In the genomic region with DNA sequence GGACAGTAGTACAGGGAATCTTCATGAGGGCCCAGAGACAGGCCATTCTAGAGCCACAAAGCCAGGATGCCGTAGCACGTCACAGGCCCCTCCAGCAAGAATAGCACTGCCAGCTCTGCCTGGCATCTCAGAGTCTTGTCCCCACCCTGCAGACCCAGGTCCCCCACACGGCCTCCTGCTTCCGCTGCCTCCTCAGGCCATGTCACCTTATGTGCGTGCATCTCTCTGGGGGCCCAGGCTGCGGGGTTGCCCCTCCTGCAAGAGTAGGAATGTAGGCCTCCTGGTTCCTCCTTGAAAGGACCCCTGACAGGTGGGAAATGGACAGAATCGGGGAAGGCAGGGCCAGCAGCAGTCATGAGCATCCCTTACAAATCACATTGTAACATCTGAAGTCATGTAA, we compare ENCODE assay signal across 16 cellular contexts. TPM values are rescaled to one million over a fixed set of nuclear protein-coding genes. Genes with fewer than 3 reads are reported as not detected.
DNase-seq lines count a peak whose midpoint lies in the region; ATAC-seq, FAIRE-seq and TF ChIP-seq lines count a peak whose summit lies in the region.
"Had no signal": no experiment of that assay in that cellular context is flagged by ENCODE, and none has a peak within 500 bp of the region (broad histone marks: within the 10 kb centered on the region; RNA-seq: fewer than 3 reads in every experiment).

No MANE protein-coding gene starts in this region.

- H3K27ac ChIP-seq in ascending aorta, result peak overlapping the region; percentile 90 to 91
- H3K27ac ChIP-seq in heart right ventricle, result peak overlapping the region; percentile 70 to 87 (median 77)
- H3K27ac ChIP-seq in prostate gland, result peak overlapping the region; percentile 74 to 78
- H3K27ac ChIP-seq in upper lobe of left lung, result peak overlapping the region; percentile 54 to 86 (median 76)

- H3K36me3 ChIP-seq in ascending aorta, result peaks cover 25 to 57% of the 10 kb centered on the region in 2 donors
- H3K36me3 ChIP-seq in heart right ventricle, result peaks cover 0 to 99% (median 32%) of the 10 kb centered on the region in 9 donors
- peaks cover 0 to 16% of the 10 kb centered on the region in 2 donors for H3K36me3 ChIP-seq in prostate gland
- peaks cover 6 to 98% (median 61%) of the 10 kb centered on the region in 4 donors for H3K36me3 ChIP-seq in upper lobe of left lung

- TF ChIP-seq POLR2A in prostate gland (IDR thresholded peaks at IDR 0.05) (no peak), upper lobe of left lung (IDR thresholded peaks at IDR 0.05) (no peak), GM12892 (IDR thresholded peaks at IDR 0.05; ENCODE audit: low read depth, low read length) (no peak)

- no peak for DNase-seq in ascending aorta (ENCODE audit: low spot score in 2 of 2)
- no peak for DNase-seq in heart right ventricle
- DNase-seq in prostate gland (ENCODE audit: low spot score), result no peak
- no peak for DNase-seq in upper lobe of left lung
- no peak for DNase-seq in iPS-NIHi7 (ENCODE audit: extremely low spot score)
- no peak for DNase-seq in GM12892 (ENCODE audit: insufficient read length)
- DNase-seq in middle frontal gyrus (ENCODE audit: extremely low spot score, low spot score), result no peak
- DNase-seq: effector CD4-positive, alpha-beta T cell; MM.1S; naive B cell; NCI-H2107; NCI-H748 treated with DMSO at 0.1 percent for 48 hours; stimulated activated CD4-positive, alpha-beta T cell treated with anti-CD3 and anti-CD28 coated beads, Interleukin-4, amount 100 ng/mL, for 1 hour; T-cell had no signal

- ATAC-seq in heart right ventricle, result no peak
- no peak for ATAC-seq in upper lobe of left lung (ENCODE audit: low FRiP score in 2 of 2)
- ATAC-seq: left colon, Panc1, T-cell had no signal

- H3K4me3 ChIP-seq in ascending aorta (no peak overlapping the region), heart right ventricle (no peak overlapping the region), prostate gland (no peak overlapping the region), upper lobe of left lung (no peak overlapping the region)

- whole genome bisulfite sequencing in heart right ventricle, 2 donors, result 96 to 98% methylated on average over 7 of the region's 7 CpGs
- WGBS in prostate gland, result 91% methylated on average over 7 of the region's 7 CpGs
- 95 to 96% methylated on average over 5 to 7 of the region's 7 CpGs for WGBS in upper lobe of left lung, 2 donors

- intact Hi-C loops in ascending aorta (cut with DNase I), result loop anchor here (10.0 kb wide), 1 partner anchor 1815 kb away; no protein-coding TSS in a partner anchor
- intact Hi-C loops in heart right ventricle (cut with DNase I), result no loop called here
- intact Hi-C loops in prostate gland (cut with DNase I), result no loop called here

- H3K4me1 ChIP-seq in ascending aorta (peaks cover 2 to 28% of the 10 kb centered on the region in 2 donors), heart right ventricle (peaks cover 14 to 63% (median 57%) of the 10 kb centered on the region in 9 donors), prostate gland (replicated peaks) (peaks cover 28% of the 10 kb centered on the region), upper lobe of left lung (peaks cover 4 to 8% (median 7%) of the 10 kb centered on the region in 4 donors)

- FAIRE-seq in GM12892 (lab: Jason Lieb, UNC), result no peak

- H3K27me3 ChIP-seq in ascending aorta, result no peaks in the 10 kb centered on the region
- H3K27me3 ChIP-seq in heart right ventricle, result no peaks in the 10 kb centered on the region
- no peaks in the 10 kb centered on the region for H3K27me3 ChIP-seq in prostate gland (replicated peaks; ENCODE audit: insufficient read depth)
- H3K27me3 ChIP-seq in upper lobe of left lung, result no peaks in the 10 kb centered on the region

- TF ChIP-seq EP300 in upper lobe of left lung (IDR thresholded peaks at IDR 0.05), result no peak

- H3K9me3 ChIP-seq in ascending aorta (no peaks in the 10 kb centered on the region), heart right ventricle (no peaks in the 10 kb centered on the region), prostate gland (no peaks in the 10 kb centered on the region), upper lobe of left lung (no peaks in the 10 kb centered on the region)

- no peak for TF ChIP-seq CTCF in ascending aorta (IDR thresholded peaks at IDR 0.05)
- TF ChIP-seq CTCF in heart right ventricle (IDR thresholded peaks at IDR 0.05), result no peak
- TF ChIP-seq CTCF in prostate gland (IDR thresholded peaks at IDR 0.05), result no peak
- no peak for TF ChIP-seq CTCF in upper lobe of left lung (IDR thresholded peaks at IDR 0.05)

RNA-seq across cellular contexts. Expression of gene ADI1, which starts 49.8 kb away (rescaled TPM):
- total RNA-seq in ascending aorta (40.9 TPM), heart right ventricle (100 to 1,000 TPM; 100 to 204 (median 175) TPM), prostate gland (100 to 1,000 TPM in 1 of 2 donors, 10 to 100 TPM in 1; 81.7 to 270 TPM), upper lobe of left lung (10 to 100 TPM; 40.9 to 87.3 (median 77.3) TPM)
- 100 to 1,000 TPM in 1 of 2 donors, 10 to 100 TPM in 1; 49.2 to 126 TPM for polyA plus RNA-seq in heart right ventricle
- 15.3 TPM for polyA plus RNA-seq in GM12892 (2012; ENCODE audit: missing spikeins)
